20 cellular contexts compared by ENCODE assay signal in genomic region chr13:40061466-40062450, GRCh38.
A peak's percentile ranks its signal among the peaks of the same experiment; 100 is the strongest.
DNase-seq lines count a peak whose midpoint lies in the region; ATAC-seq, FAIRE-seq and TF ChIP-seq lines count a peak whose summit lies in the region.
"Had no signal": no experiment of that assay in that cellular context is flagged by ENCODE, and none has a peak within 500 bp of the region (broad histone marks: within the 10 kb centered on the region; RNA-seq: fewer than 3 reads in every experiment).

No MANE protein-coding gene starts in this region.

- FAIRE-seq in D721Med (lab: Jason Lieb, UNC), result no peak
- FAIRE-seq: H54 had no signal

- intact Hi-C loops in activated CD4-positive, alpha-beta T cell treated with anti-CD3 and anti-CD28 coated beads, Interleukin-2, amount 10 ng/mL, durations not matched to agents 24 days and 14 days (cut with micrococcal nuclease), result loop anchor here (2.0 to 10.0 kb wide), 3 partner anchors 35 to 457 kb away; no protein-coding TSS in a partner anchor
- intact Hi-C loops in activated CD4-positive, alpha-beta T cell treated with anti-CD3 and anti-CD28 coated beads for 36 hours (cut with DNase I, micrococcal nuclease), result loop anchor here in 1 of 2 experiments (10.0 kb wide), 1 partner anchor 523 kb away; no protein-coding TSS in a partner anchor
- intact Hi-C loops in esophagus muscularis mucosa (cut with DNase I) (loop anchor here (10.0 kb wide), 1 partner anchor 377 kb away; no protein-coding TSS in a partner anchor), vagina (cut with DNase I) (no loop called here)

- H3K9me3 Mint-ChIP-seq in activated CD4-positive, alpha-beta T cell treated with anti-CD3 and anti-CD28 coated beads, Interleukin-2, amount 10 ng/mL, durations not matched to agents 24 days and 14 days, result peaks cover 5% of the 10 kb centered on the region
- peaks cover 2% of the 10 kb centered on the region for H3K9me3 Mint-ChIP-seq in activated CD4-positive, alpha-beta T cell treated with anti-CD3 and anti-CD28 coated beads for 36 hours (ENCODE audit: low read depth)
- H3K9me3 Mint-ChIP-seq: activated CD4-positive, alpha-beta memory T cell treated with anti-CD3 and anti-CD28 coated beads, Interleukin-2, amount 10 ng/mL, durations not matched to agents 7 days and 5 days; activated T-cell treated with anti-CD3 and anti-CD28 coated beads, Interleukin-2, amount 50 U/mL, for 4 hours; CD4-positive, alpha-beta memory T cell had no signal

- H3K36me3 Mint-ChIP-seq in activated CD4-positive, alpha-beta T cell treated with anti-CD3 and anti-CD28 coated beads, Interleukin-2, amount 10 ng/mL, durations not matched to agents 24 days and 14 days (ENCODE audit: low read depth), result no peaks in the 10 kb centered on the region
- no peaks in the 10 kb centered on the region for H3K36me3 Mint-ChIP-seq in activated CD4-positive, alpha-beta T cell treated with anti-CD3 and anti-CD28 coated beads for 36 hours (ENCODE audit: low read depth)
- H3K36me3 Mint-ChIP-seq: CD4-positive, alpha-beta memory T cell had no signal

- H3K27me3 ChIP-seq in esophagus muscularis mucosa (no peaks in the 10 kb centered on the region), vagina (no peaks in the 10 kb centered on the region)
- H3K27me3 ChIP-seq: brain microvascular endothelial cell had no signal

- CTCF ChIA-PET in activated CD4-positive, alpha-beta T cell treated with anti-CD3 and anti-CD28 coated beads for 36 hours (lab: Charles Lee), result interaction anchor here (0.6 to 3.1 kb wide), 8 partner anchors 8 to 121 kb away, joined by 3 to 21 read pairs (median 3); no protein-coding TSS in a partner anchor

- no peak for ATAC-seq in activated CD4-positive, alpha-beta T cell treated with anti-CD3 and anti-CD28 coated beads for 36 hours
- ATAC-seq: activated T-cell treated with anti-CD3 and anti-CD28 coated beads, Interleukin-2, amount 50 U/mL, for 4 hours; stimulated activated naive CD8-positive, alpha-beta T cell treated with anti-CD3 and anti-CD28 coated beads, Interleukin-15, Interleukin-2, amounts not matched to agents 100 U/mL and 50 U/mL, for 24 hours had no signal

- TF ChIP-seq POLR2A in esophagus muscularis mucosa (IDR thresholded peaks at IDR 0.05; ENCODE audit: low read depth) (no peak), vagina (IDR thresholded peaks at IDR 0.05) (no peak)

- peaks cover 35% of the 10 kb centered on the region for H3K4me1 Mint-ChIP-seq in activated CD4-positive, alpha-beta T cell treated with anti-CD3 and anti-CD28 coated beads, Interleukin-2, amount 10 ng/mL, durations not matched to agents 24 days and 14 days
- H3K4me1 Mint-ChIP-seq in activated CD4-positive, alpha-beta T cell treated with anti-CD3 and anti-CD28 coated beads for 36 hours, result peaks cover 45% of the 10 kb centered on the region

- H3K4me1 ChIP-seq in esophagus muscularis mucosa (peaks cover 0 to 40% (median 36%) of the 10 kb centered on the region in 4 donors), vagina (peaks cover 37% of the 10 kb centered on the region)

- H3K27ac ChIP-seq in esophagus muscularis mucosa (replicated peaks in 1 of 4), result no peak overlapping the region
- H3K27ac ChIP-seq in vagina, result peak overlapping the region; percentile 1
- H3K27ac ChIP-seq: brain microvascular endothelial cell, left ventricle myocardium inferior had no signal

- no peaks in the 10 kb centered on the region for H3K36me3 ChIP-seq in esophagus muscularis mucosa
- H3K36me3 ChIP-seq in vagina, result no peaks in the 10 kb centered on the region
- H3K36me3 ChIP-seq: brain microvascular endothelial cell, left ventricle myocardium inferior had no signal

- TF ChIP-seq CTCF in esophagus muscularis mucosa (IDR thresholded peaks at IDR 0.05), result no peak
- no peak for TF ChIP-seq CTCF in vagina (IDR thresholded peaks at IDR 0.05)
- no peak for TF ChIP-seq CTCF in D721Med (IDR thresholded peaks at IDR 0.05; ENCODE audit: insufficient read depth, missing control alignments)

- H3K4me3 ChIP-seq in esophagus muscularis mucosa (no peak overlapping the region), vagina (no peak overlapping the region)
- H3K4me3 ChIP-seq: left ventricle myocardium inferior had no signal

- no peak overlapping the region for H3K4me3 Mint-ChIP-seq in activated CD4-positive, alpha-beta T cell treated with anti-CD3 and anti-CD28 coated beads, Interleukin-2, amount 10 ng/mL, durations not matched to agents 24 days and 14 days
- no peak overlapping the region for H3K4me3 Mint-ChIP-seq in activated CD4-positive, alpha-beta T cell treated with anti-CD3 and anti-CD28 coated beads for 36 hours
- H3K4me3 Mint-ChIP-seq: activated CD4-positive, alpha-beta memory T cell treated with anti-CD3 and anti-CD28 coated beads, Interleukin-2, amount 10 ng/mL, durations not matched to agents 7 days and 5 days; activated T-cell treated with anti-CD3 and anti-CD28 coated beads, Interleukin-2, amount 50 U/mL, for 4 hours; CD4-positive, alpha-beta memory T cell had no signal

- POLR2A ChIA-PET in activated CD4-positive, alpha-beta T cell treated with anti-CD3 and anti-CD28 coated beads for 36 hours (lab: Charles Lee), result no interaction called here

- DNase-seq in activated CD4-positive, alpha-beta T cell treated with anti-CD3 and anti-CD28 coated beads, Interleukin-2, amount 10 ng/mL, durations not matched to agents 24 days and 14 days, result peak; percentile 50
- DNase-seq in activated CD4-positive, alpha-beta T cell treated with anti-CD3 and anti-CD28 coated beads for 36 hours, result no peak
- DNase-seq in RPMI7951 (ENCODE audit: low read depth) (peak; percentile 32), esophagus muscularis mucosa (ENCODE audit: extremely low spot score) (peak; percentile 80), vagina (ENCODE audit: extremely low spot score in 2 of 2) (no peak), Ammon's horn (ENCODE audit: low spot score) (no peak), HK-2 (ENCODE audit: unreplicated experiment) (no peak), D721Med (ENCODE audit: insufficient read length, low spot score) (no peak)
- DNase-seq: activated CD4-positive, alpha-beta memory T cell treated with anti-CD3 and anti-CD28 coated beads, Interleukin-2, amount 10 ng/mL, durations not matched to agents 7 days and 5 days; activated naive CD4-positive, alpha-beta T cell treated with anti-CD3 and anti-CD28 coated beads, Interleukin-2, amount 50 U/mL, for 16 hours; activated T-cell treated with anti-CD3 and anti-CD28 coated beads, Interleukin-2, amount 50 U/mL, for 4 hours; brain microvascular endothelial cell; CD4-positive, alpha-beta memory T cell; dermis blood vessel endothelial cell; DMS79 treated with DMSO at 0.1 percent for 48 hours; left ventricle myocardium inferior; occipital lobe; stimulated activated naive CD8-positive, alpha-beta T cell treated with anti-CD3 and anti-CD28 coated beads, Interleukin-15, Interleukin-2, amounts not matched to agents 100 U/mL and 50 U/mL, for 24 hours; trophoblast cell had no signal

- no peak overlapping the region for H3K27ac Mint-ChIP-seq in activated CD4-positive, alpha-beta T cell treated with anti-CD3 and anti-CD28 coated beads, Interleukin-2, amount 10 ng/mL, durations not matched to agents 24 days and 14 days
- no peak overlapping the region for H3K27ac Mint-ChIP-seq in activated CD4-positive, alpha-beta T cell treated with anti-CD3 and anti-CD28 coated beads for 36 hours
- H3K27ac Mint-ChIP-seq: activated CD4-positive, alpha-beta memory T cell treated with anti-CD3 and anti-CD28 coated beads, Interleukin-2, amount 10 ng/mL, durations not matched to agents 7 days and 5 days had no signal

- WGBS in esophagus muscularis mucosa, result 93% methylated on average over 7 of the region's 7 CpGs

- no peaks in the 10 kb centered on the region for H3K27me3 Mint-ChIP-seq in activated CD4-positive, alpha-beta T cell treated with anti-CD3 and anti-CD28 coated beads, Interleukin-2, amount 10 ng/mL, durations not matched to agents 24 days and 14 days
- H3K27me3 Mint-ChIP-seq in activated CD4-positive, alpha-beta T cell treated with anti-CD3 and anti-CD28 coated beads for 36 hours, result no peaks in the 10 kb centered on the region
- H3K27me3 Mint-ChIP-seq: activated CD4-positive, alpha-beta memory T cell treated with anti-CD3 and anti-CD28 coated beads, Interleukin-2, amount 10 ng/mL, durations not matched to agents 7 days and 5 days; CD4-positive, alpha-beta memory T cell had no signal

- TF ChIP-seq EP300 in esophagus muscularis mucosa (IDR thresholded peaks at IDR 0.05), result no peak

- H3K9me3 ChIP-seq in esophagus muscularis mucosa (no peaks in the 10 kb centered on the region), vagina (no peaks in the 10 kb centered on the region)
- H3K9me3 ChIP-seq: left ventricle myocardium inferior had no signal

Comparison
In these comparisons a context has a peak if more than half of its experiments do, and no peak if none do; other contexts are left out.
1. DNase-seq: peak in activated CD4-positive, alpha-beta T cell treated with anti-CD3 and anti-CD28 coated beads, Interleukin-2, amount 10 ng/mL, durations not matched to agents 24 days and 14 days (single experiment), RPMI7951 (single experiment) and esophagus muscularis mucosa (single experiment); none in activated CD4-positive, alpha-beta T cell treated with anti-CD3 and anti-CD28 coated beads for 36 hours (single experiment), vagina (0 of 2), Ammon's horn (single experiment), HK-2 (single experiment) and D721Med (single experiment).